Comparison of ENCODE assay signal across 8 cellular contexts in genomic region chr1:96723372-96723771, GRCh38. TPM values are rescaled to one million over a fixed set of nuclear protein-coding genes. Genes with fewer than 3 reads are reported as not detected.
DNase-seq lines count a peak whose midpoint lies in the region; ATAC-seq and TF ChIP-seq lines count a peak whose summit lies in the region.

No MANE protein-coding gene starts in this region.

- no peaks in the 10 kb centered on the region for H3K27me3 Mint-ChIP-seq in nephron (ENCODE audit: low read depth)

- no peaks in the 10 kb centered on the region for H3K27me3 ChIP-seq in BLaER1
- H3K27me3 ChIP-seq in Loucy (ENCODE audit: insufficient read depth, low read length, poor library complexity, severe bottlenecking), result peaks cover 4% of the 10 kb centered on the region

- H2AFZ ChIP-seq in Loucy (ENCODE audit: low read length), result no peak overlapping the region

- peaks cover 68% of the 10 kb centered on the region for H3K79me2 ChIP-seq in Loucy (ENCODE audit: insufficient read depth, low read length)

- H3F3A ChIP-seq in Loucy (ENCODE audit: low read depth), result no peaks in the 10 kb centered on the region

- TF ChIP-seq CTCF in Loucy (conservative IDR thresholded peaks at IDR 0.05; ENCODE audit: low read length) (no peak), coronary artery (IDR thresholded peaks at IDR 0.05) (no peak), nephron (IDR thresholded peaks at IDR 0.05; ENCODE audit: unreplicated experiment in 3 of 3) (no peak)

- peak overlapping the region; percentile 96 for H3K9ac ChIP-seq in BLaER1
- peak overlapping the region; percentile 98 for H3K9ac ChIP-seq in Loucy (ENCODE audit: low read depth, low read length, poor library complexity, severe bottlenecking)

- H3K4me2 ChIP-seq in BLaER1 (peak overlapping the region; percentile 87), Loucy (ENCODE audit: low read depth, low read length, poor library complexity, severe bottlenecking) (peak overlapping the region; percentile 97)

- H3K4me1 Mint-ChIP-seq in nephron, result peaks cover 29% of the 10 kb centered on the region

- no peaks in the 10 kb centered on the region for H3K9me2 ChIP-seq in Loucy (replicated peaks; ENCODE audit: low read depth, low read length)

- H3K4me3 Mint-ChIP-seq in nephron, result peak overlapping the region; percentile 96 to 99 (median 96)

- H3K4me1 ChIP-seq in BLaER1, result peaks cover 18% of the 10 kb centered on the region; the same call in 1 of the 2 replicates
- peaks cover 32% of the 10 kb centered on the region for H3K4me1 ChIP-seq in Loucy (ENCODE audit: insufficient read depth, low read length, poor library complexity, severe bottlenecking)

- no peak for ATAC-seq in HG03354 (IDR thresholded peaks at IDR 0.05; ENCODE audit: poor library complexity, severe bottlenecking, unreplicated experiment)

- H3K4me3 ChIP-seq in BLaER1, result peak overlapping the region; percentile 91
- H3K4me3 ChIP-seq in Loucy (ENCODE audit: low read length, poor library complexity, severe bottlenecking), result peak overlapping the region; percentile 100
- H3K4me3 ChIP-seq in coronary artery, result peak overlapping the region; percentile 99

- peak overlapping the region; percentile 93 to 99 (median 98) for H3K27ac Mint-ChIP-seq in nephron

- H3K27ac ChIP-seq in BLaER1, result peak overlapping the region; percentile 96; the same call in 1 of the 2 replicates
- peak overlapping the region; percentile 88 to 99 for H3K27ac ChIP-seq in coronary artery

- H4K20me1 ChIP-seq in BLaER1 (peaks cover 40% of the 10 kb centered on the region), Loucy (ENCODE audit: insufficient read depth, low read length, poor library complexity, severe bottlenecking) (peaks cover 58% of the 10 kb centered on the region)

- peaks cover 33% of the 10 kb centered on the region for H3K9me3 ChIP-seq in BLaER1
- H3K9me3 ChIP-seq in Loucy (ENCODE audit: insufficient read depth, low read depth, low read length), result no peaks in the 10 kb centered on the region

- peaks cover 43% of the 10 kb centered on the region for H3K36me3 ChIP-seq in BLaER1
- 0 out of 2 replicates have a peak, but pooled peaks cover 3% of the 10 kb centered on the region for H3K36me3 ChIP-seq in Loucy (ENCODE audit: insufficient read depth, low read length)

- peaks cover 54% of the 10 kb centered on the region for H3K36me3 Mint-ChIP-seq in nephron (ENCODE audit: low read depth)

- no peaks in the 10 kb centered on the region for H3K9me3 Mint-ChIP-seq in nephron

- DNase-seq in coronary artery (ENCODE audit: low spot score), result no peak
- no peak for DNase-seq in mesenteric fat pad (ENCODE audit: low spot score)
- no peak for DNase-seq in NCI-H187 treated with DMSO at 0.1 percent for 48 hours (lab: John Stamatoyannopoulos, UW)
- DNase-seq in stimulated activated CD8-positive, alpha-beta memory T cell treated with anti-CD3 and anti-CD28 coated beads, Interleukin-4, amount 100 ng/mL, for 48 hours, result no peak

RNA-seq across cellular contexts. Expression of gene PTBP2, which starts 1.8 kb away (rescaled TPM):
- total RNA-seq in mesenteric fat pad, result 24.0 TPM
